21 cellular contexts compared by ENCODE assay signal in the genomic region with DNA sequence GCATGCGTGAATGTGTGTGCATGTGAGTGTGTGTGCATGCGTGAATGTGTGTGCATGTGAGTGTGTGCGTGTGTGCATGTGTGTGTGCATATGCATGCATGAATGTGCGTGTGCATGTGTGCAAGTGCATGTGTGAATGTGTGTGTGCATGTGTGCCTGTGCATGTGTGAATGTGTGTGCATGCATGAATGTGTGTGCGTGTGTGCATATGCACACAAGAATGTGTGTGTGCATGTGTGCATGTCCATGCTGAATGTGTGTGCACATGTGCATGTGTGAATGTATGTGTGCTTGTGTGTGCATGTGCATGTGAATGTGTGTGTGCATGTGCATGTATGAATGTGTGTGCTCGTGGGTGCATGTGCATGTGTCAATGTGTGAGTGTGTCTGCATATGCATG.
"Had no signal": no experiment of that assay in that cellular context is flagged by ENCODE, and none has a peak within 500 bp of the region (broad histone marks: within the 10 kb centered on the region; RNA-seq: fewer than 3 reads in every experiment).

No MANE protein-coding gene starts in this region.

- H3K27ac ChIP-seq: esophagus squamous epithelium, gastroesophageal sphincter, hepatocyte, neutrophil, psoas muscle, spleen, testis, tibial nerve had no signal

- H3K4me2 ChIP-seq: hepatocyte had no signal

- DNase-seq: effector memory CD4-positive, alpha-beta T cell; esophagus squamous epithelium; foreskin fibroblast; glutamatergic neuron; kidney; left colon; naive thymus-derived CD4-positive, alpha-beta T cell; nephron progenitor cell; psoas muscle; retina; spleen; stimulated activated CD4-positive, alpha-beta T cell treated with anti-CD3 and anti-CD28 coated beads, Interleukin-15, amount 100 ng/mL, for 24 hours; stimulated activated CD4-positive, alpha-beta T cell treated with anti-CD3 and anti-CD28 coated beads, Interleukin-1b, Interleukin-23, amount 100 ng/mL, for 48 hours; stimulated activated CD4-positive, alpha-beta T cell treated with anti-CD3 and anti-CD28 coated beads, Interleukin-4, amount 100 ng/mL, for 24 hours; testis had no signal

- H3K36me3 Mint-ChIP-seq: stimulated activated memory B cell treated with anti-CD40 and anti-IgM and Interleukin-4, amounts not matched to agents 10 μg/mL and 1 μg/mL and 100 μg/mL, for 72 hours had no signal

- FAIRE-seq: kidney had no signal

- H3K4me3 ChIP-seq: esophagus squamous epithelium, gastroesophageal sphincter, hepatocyte, psoas muscle, spleen, testis, tibial nerve had no signal

- H3K9me3 ChIP-seq: neutrophil, testis, tibial nerve had no signal

- H3K4me3 Mint-ChIP-seq: naive thymus-derived CD4-positive, alpha-beta T cell; nephron progenitor cell; stimulated activated memory B cell treated with anti-CD40 and anti-IgM and Interleukin-4, amounts not matched to agents 10 μg/mL and 1 μg/mL and 100 μg/mL, for 72 hours; stimulated activated naive CD8-positive, alpha-beta T cell treated with anti-CD3 and anti-CD28 coated beads, Interleukin-15, Interleukin-2, amounts not matched to agents 100 ng/mL and 50 ng/mL, for 24 hours had no signal

- H3K36me3 ChIP-seq: esophagus squamous epithelium, gastroesophageal sphincter, neutrophil, spleen, tibial nerve had no signal

- H3K27ac Mint-ChIP-seq: naive thymus-derived CD4-positive, alpha-beta T cell; nephron progenitor cell; stimulated activated memory B cell treated with anti-CD40 and anti-IgM and Interleukin-4, amounts not matched to agents 10 μg/mL and 1 μg/mL and 100 μg/mL, for 72 hours; stimulated activated naive CD8-positive, alpha-beta T cell treated with anti-CD3 and anti-CD28 coated beads, Interleukin-15, Interleukin-2, amounts not matched to agents 100 ng/mL and 50 ng/mL, for 24 hours had no signal

- H3K27me3 ChIP-seq: testis had no signal

- H2AFZ ChIP-seq: hepatocyte had no signal

- H3K9me3 Mint-ChIP-seq: stimulated activated naive CD8-positive, alpha-beta T cell treated with anti-CD3 and anti-CD28 coated beads, Interleukin-15, Interleukin-2, amounts not matched to agents 100 ng/mL and 50 ng/mL, for 24 hours had no signal
